ENCODE assay signal across 8 cellular contexts in the genomic region with DNA sequence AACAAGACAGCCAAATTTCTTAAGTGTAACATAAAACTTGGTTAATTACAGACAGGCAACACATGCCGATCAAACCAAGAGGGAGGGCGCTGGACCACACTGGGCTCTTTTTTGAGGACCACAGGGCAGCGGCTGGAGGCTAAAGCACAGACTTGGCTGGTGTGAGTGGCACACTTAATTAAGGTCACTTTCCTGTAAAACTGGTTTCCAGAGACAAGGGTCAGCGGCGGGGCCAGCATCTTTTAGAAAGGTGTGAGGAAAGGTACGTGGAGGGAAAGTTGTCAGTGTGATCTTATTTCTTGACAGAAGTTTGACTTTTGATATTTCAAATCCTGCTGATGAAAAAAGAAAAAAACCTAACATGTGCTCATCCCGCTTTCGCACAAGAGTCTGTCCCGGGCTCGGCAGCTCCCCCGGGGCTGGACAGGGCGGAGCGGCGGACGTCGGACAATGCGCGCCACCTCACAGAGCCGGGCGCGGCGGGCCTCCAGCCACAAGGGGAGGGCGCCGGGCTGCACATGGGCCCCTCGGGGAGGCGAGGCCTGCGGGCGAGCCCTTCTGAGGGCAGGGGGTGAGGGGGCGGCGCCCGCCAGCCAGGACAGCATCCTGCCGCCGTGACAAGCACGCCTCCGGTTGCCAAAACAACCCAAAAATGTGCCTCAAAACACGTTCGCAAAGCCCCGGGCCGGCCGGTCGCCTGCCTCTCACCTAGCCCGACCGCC. TPM values are rescaled to one million over a fixed set of nuclear protein-coding genes. Genes with fewer than 3 reads are reported as not detected.
DNase-seq lines count a peak whose midpoint lies in the region; ATAC-seq, FAIRE-seq and TF ChIP-seq lines count a peak whose summit lies in the region.

No MANE protein-coding gene starts in this region.

- H3K9me3 ChIP-seq in HUES48 (ENCODE audit: control insufficient read depth, insufficient read depth, low read length) (no peaks in the 10 kb centered on the region), K562 (replicated peaks; ENCODE audit: control insufficient read depth, insufficient read depth, low read depth, low read length) (no peaks in the 10 kb centered on the region), iPS-18a (ENCODE audit: control insufficient read depth, low read depth, low read length) (no peaks in the 10 kb centered on the region), gastrocnemius medialis (no peaks in the 10 kb centered on the region)

- intact Hi-C loops in K562 (cut with micrococcal nuclease): loop anchor here (1.0 to 5.0 kb wide), 3 partner anchors 99 to 281 kb away; a partner anchor contains a TSS
- intact Hi-C loops in gastrocnemius medialis (cut with DNase I; ENCODE audit: low total_unique reads): loop anchor here (1.0 to 5.0 kb wide), 4 partner anchors 99 to 281 kb away; a partner anchor contains a TSS

- DNase-seq in ELR (ENCODE audit: low read depth) (peak; percentile 60), K562 (ENCODE audit: extremely low read depth in 1 of 4, low spot score in 3 of 4) (peak in 1 of 4 experiments; percentile 50), gastrocnemius medialis (peak; percentile 3 to 14), amniotic stem cell (lab: John Stamatoyannopoulos, UW) (no peak), COLO668 (lab: John Stamatoyannopoulos, UW; ENCODE audit: unreplicated experiment) (no peak)

- no peaks in the 10 kb centered on the region for H4K20me1 ChIP-seq in K562 (replicated peaks; ENCODE audit: control insufficient read depth, insufficient read depth, low read length)

- H3K4me3 ChIP-seq in HUES48 (ENCODE audit: low read depth, low read length): peak overlapping the region; percentile 71
- H3K4me3 ChIP-seq in K562: peak overlapping the region; percentile 54
- H3K4me3 ChIP-seq in iPS-18a (ENCODE audit: low read length): peak overlapping the region; percentile 90
- peak overlapping the region; percentile 68 to 96 (median 80) for H3K4me3 ChIP-seq in gastrocnemius medialis

- peak; percentile 30 for ATAC-seq in GM21529 (IDR thresholded peaks at IDR 0.05; ENCODE audit: unreplicated experiment)
- ATAC-seq in K562: peak; percentile 47
- ATAC-seq in gastrocnemius medialis: peak; percentile 15 to 33

- no peak for TF ChIP-seq CTCF in K562 (IDR thresholded peaks at IDR 0.05 in 2 of 3, conservative IDR thresholded peaks at IDR 0.05 in 1 of 3; ENCODE audit: insufficient read depth in 2 of 3, low read depth in 1 of 3, low read length in 3 of 3)
- no peak for TF ChIP-seq CTCF in gastrocnemius medialis (IDR thresholded peaks at IDR 0.05 in 4 of 5, conservative IDR thresholded peaks at IDR 0.05 in 1 of 5)

- POLR2A ChIA-PET in K562 (lab: Yijun Ruan, JAX): interaction anchor here (0.7 to 1.2 kb wide), 3 partner anchors 11 to 108 kb away, joined by 3 to 6 read pairs (median 4); no protein-coding TSS in a partner anchor

- no peak for TF ChIP-seq RAD21 in K562 (CRISPR knock-in tag; conservative IDR thresholded peaks at IDR 0.05 in 1 of 2, IDR thresholded peaks at IDR 0.05 in 1 of 2)

- TF ChIP-seq POLR2A in K562 (conservative IDR thresholded peaks at IDR 0.05) (no peak), gastrocnemius medialis (IDR thresholded peaks at IDR 0.05) (no peak)

- H3K9ac ChIP-seq in HUES48 (ENCODE audit: low read depth, low read length) (peak overlapping the region; percentile 52; the same call in 1 of the 2 replicates), K562 (ENCODE audit: insufficient read depth in 1 of 2, low read depth in 2 of 2, low read length in 2 of 2) (peak overlapping the region; percentile 77 to 91; a peak in 3 of 4 replicates), iPS-18a (ENCODE audit: low read length) (peak overlapping the region; percentile 58)

- H3K36me3 ChIP-seq in HUES48 (ENCODE audit: control insufficient read depth, insufficient read depth, low read length) (no peaks in the 10 kb centered on the region), K562 (ENCODE audit: control insufficient read depth, insufficient read depth, low read length) (peaks cover 2% of the 10 kb centered on the region; the same call in 1 of the 3 replicates), iPS-18a (ENCODE audit: control insufficient read depth, low read depth, low read length) (no peaks in the 10 kb centered on the region), gastrocnemius medialis (no peaks in the 10 kb centered on the region)

- peak overlapping the region; percentile 89 for H2AFZ ChIP-seq in K562 (ENCODE audit: low read depth, low read length)

- BruUV-seq in K562 (replicated peaks; lab: Mats Ljungman, UMichigan): TSS peak; percentile 69

- FAIRE-seq in K562 (lab: Jason Lieb, UNC): no peak

- H3K79me2 ChIP-seq in K562 (ENCODE audit: control insufficient read depth, insufficient read depth, low read length): peaks cover 43% of the 10 kb centered on the region

- peak overlapping the region; percentile 98 for H3K4me2 ChIP-seq in K562 (ENCODE audit: insufficient read depth, low read length)

- in situ Hi-C loops in K562 (cut with MboI): no loop called here
- in situ Hi-C loops in gastrocnemius medialis (cut with MboI; ENCODE audit: low sequenced_read_pairs in 4 of 4): loop anchor here in 2 of 4 donors (10.0 to 25.0 kb wide), 2 partner anchors 103 to 181 kb away; a partner anchor contains a TSS

- H3K27me3 ChIP-seq in HUES48 (ENCODE audit: control insufficient read depth, insufficient read depth, low read length): peaks cover 48% of the 10 kb centered on the region
- H3K27me3 ChIP-seq in K562 (ENCODE audit: control insufficient read depth in 2 of 2, insufficient read depth in 2 of 2, low read length in 2 of 2): no peaks in the 10 kb centered on the region
- peaks cover 49% of the 10 kb centered on the region for H3K27me3 ChIP-seq in iPS-18a (ENCODE audit: control insufficient read depth, insufficient read depth, low read length)
- no peaks in the 10 kb centered on the region for H3K27me3 ChIP-seq in gastrocnemius medialis

- 54% methylated on average over 25 of the region's 43 CpGs for WGBS in K562 (ENCODE audit: insufficient coverage, low coverage, missing lambda C conversion rate)

- no peak for TF ChIP-seq EP300 in K562 (IDR thresholded peaks at IDR 0.05; ENCODE audit: low read length)

- H3K4me1 ChIP-seq in HUES48 (ENCODE audit: control insufficient read depth, insufficient read depth, low read length): peaks cover 3% of the 10 kb centered on the region; the same call in 1 of the 2 replicates
- H3K4me1 ChIP-seq in K562 (replicated peaks in 1 of 2; ENCODE audit: control insufficient read depth in 2 of 2, insufficient read depth in 2 of 2, low read length in 2 of 2): peaks cover 0 to 13% of the 10 kb centered on the region in 2 experiments; a peak in 2 of 5 replicates
- peaks cover 4% of the 10 kb centered on the region for H3K4me1 ChIP-seq in iPS-18a (ENCODE audit: control insufficient read depth, low read depth, low read length)
- H3K4me1 ChIP-seq in gastrocnemius medialis: peaks cover 0 to 10% of the 10 kb centered on the region in 2 donors

- H3K9me1 ChIP-seq in K562 (ENCODE audit: control insufficient read depth, insufficient read depth, low read length): no peaks in the 10 kb centered on the region

- H3K27ac ChIP-seq in HUES48 (ENCODE audit: low read depth, low read length): peak overlapping the region; percentile 42
- H3K27ac ChIP-seq in K562 (ENCODE audit: extremely low read depth, low read depth, low read length): peak overlapping the region; percentile 75
- H3K27ac ChIP-seq in iPS-18a (ENCODE audit: low read length): no peak overlapping the region
- peak overlapping the region; percentile 67 to 80 (median 78) for H3K27ac ChIP-seq in gastrocnemius medialis

- CTCF ChIA-PET in K562 (lab: Yijun Ruan, JAX; ENCODE audit: low intra/inter-chr PET ratio): no interaction called here

TF ChIP-seq in K562, 482 proteins besides CTCF, POLR2A, EP300 and RAD21 (continues in another document):
- peak; percentile 93 for TF ChIP-seq L3MBTL2 (IDR thresholded peaks at IDR 0.05)

RNA-seq across cellular contexts. Expression of a gene that starts 0.7 kb away (rescaled TPM):
- 11.5 and 22.5 TPM in 2 replicates for total RNA-seq in K562 (2011; cell fraction: chromatin; rRNA removed; ENCODE audit: low replicate concordance)
- total RNA-seq in K562 (2011; cell fraction: nucleolus; rRNA removed): 7.8 and 8.2 TPM in 2 replicates
- total RNA-seq in K562 (2011; cell fraction: nucleoplasm; rRNA removed): 9.5 and 13.7 TPM in 2 replicates
- total RNA-seq in K562 (2014; rRNA removed) (13.0 and 14.3 TPM in 2 replicates), K562 (2014; rRNA removed; fragmentation: Illumina TruSeq; extraction: Trizol) (35.8 and 37.0 TPM in 2 replicates), K562 (2015; rRNA removed; fragmentation: Illumina TruSeq; extraction: Trizol) (26.8 and 28.6 TPM in 2 replicates), K562 (2021) (28.9 and 33.9 TPM in 2 replicates), gastrocnemius medialis (1 to 10 TPM in 2 of 4 donors, under 1 TPM in 2; 0.36 to 1.2 (median 0.74) TPM)
- polyA plus RNA-seq in K562 (2011; rRNA removed) (10.9 and 15.4 TPM in 2 replicates), K562 (2014; fragmentation: Illumina TruSeq; extraction: Trizol) (23.4 and 31.8 TPM in 2 replicates), K562 (2014; fragmentation: Nextera tagmentation; extraction: Ambion mirVana) (10 to 100 TPM; 15.6 to 21.7 TPM), K562 (2014; rRNA removed) (12.3 and 14.6 TPM in 2 replicates)
- polyA plus RNA-seq in K562 (2011; cell fraction: cytosol; rRNA removed): 4.6 and 5.5 TPM in 2 replicates
- 3.5 and 3.6 TPM in 2 replicates for polyA plus RNA-seq in K562 (2011; cell fraction: nucleus; rRNA removed)
- polyA plus RNA-seq in K562 (2012): 9.6 and 18.6 TPM in 2 replicates
- 32.8 and 34.1 TPM in 2 replicates for polyA minus RNA-seq in K562 (2011; rRNA and poly(A)+ RNA removed)
- polyA minus RNA-seq in K562 (2011; cell fraction: cytosol; rRNA and poly(A)+ RNA removed): 8.8 and 16.9 TPM in 2 replicates
- polyA minus RNA-seq in K562 (2011; cell fraction: nucleus; rRNA and poly(A)+ RNA removed): 9.8 and 15.9 TPM in 2 replicates

RNA-seq across cellular contexts. Expression of a gene that starts 51.3 kb away (rescaled TPM):
- total RNA-seq in K562 (2011; cell fraction: chromatin; rRNA removed; ENCODE audit: low replicate concordance): not detected in 2 replicates
- total RNA-seq in K562 (2011; cell fraction: nucleolus; rRNA removed): not detected in 2 replicates
- total RNA-seq in K562 (2011; cell fraction: nucleoplasm; rRNA removed): not detected in 2 replicates
- total RNA-seq in K562 (2014; rRNA removed) (not detected in 2 replicates), K562 (2014; rRNA removed; fragmentation: Illumina TruSeq; extraction: Trizol) (not detected in 2 replicates), K562 (2015; rRNA removed; fragmentation: Illumina TruSeq; extraction: Trizol) (not detected in 2 replicates), K562 (2021) (not detected in 2 replicates), gastrocnemius medialis (not detected)
- polyA plus RNA-seq in K562 (2011; rRNA removed) (not detected in 2 replicates), K562 (2014; fragmentation: Illumina TruSeq; extraction: Trizol) (not detected in 2 replicates), K562 (2014; fragmentation: Nextera tagmentation; extraction: Ambion mirVana) (not detected), K562 (2014; rRNA removed) (0.07 TPM in 1 of 2 replicates, not detected in the other)
- polyA plus RNA-seq in K562 (2011; cell fraction: cytosol; rRNA removed): not detected in 2 replicates
- not detected in 2 replicates for polyA plus RNA-seq in K562 (2011; cell fraction: nucleus; rRNA removed)
- not detected in 2 replicates for polyA plus RNA-seq in K562 (2012)
- polyA minus RNA-seq in K562 (2011; rRNA and poly(A)+ RNA removed): not detected in 2 replicates
- polyA minus RNA-seq in K562 (2011; cell fraction: cytosol; rRNA and poly(A)+ RNA removed): not detected in 2 replicates
- polyA minus RNA-seq in K562 (2011; cell fraction: nucleus; rRNA and poly(A)+ RNA removed): not detected in 2 replicates

Comparison
In these comparisons a context has a peak if more than half of its experiments do, and no peak if none do; other contexts are left out.
1. DNase-seq: peak in ELR (single experiment) and gastrocnemius medialis (2 of 2); none in amniotic stem cell (single experiment) and COLO668 (single experiment).
2. RNA of a gene that starts 0.7 kb away (total RNA-seq): 7.8 to 37.0 TPM in K562; 0.36 to 1.2 TPM in gastrocnemius medialis; every median in the first group is over 4 times any median in the second.
3. Peak in every context shown above with its lines, with median percentiles within 50 percentile points of each other: ATAC-seq, H3K4me3 ChIP-seq and H3K9ac ChIP-seq.